8 cellular contexts compared by ENCODE assay signal in genomic region chr21:43106965-43107793, GRCh38. TPM values are rescaled to one million over a fixed set of nuclear protein-coding genes. Genes with fewer than 3 reads are reported as not detected.
DNase-seq lines count a peak whose midpoint lies in the region; ATAC-seq, FAIRE-seq and TF ChIP-seq lines count a peak whose summit lies in the region.
"Not testable (repeated sequence)": the region's sequence is repeated elsewhere in the genome, so short reads cannot be mapped to it uniquely, and the experiment has no call there.

Gene U2AF1 (minus strand): TSS chr21:43107570. CDS start chr21:43107494, 76 bp downstream.

- not testable (repeated sequence) for H3K9me3 ChIP-seq in Karpas-422 (ENCODE audit: low read length); keratinocyte (ENCODE audit: control insufficient read depth, low read depth, low read length); upper lobe of left lung

- POLR2A ChIA-PET in activated CD8-positive, alpha-beta memory T cell treated with anti-CD3 and anti-CD28 coated beads for 36 hours (lab: Charles Lee) = not testable (repeated sequence)

- not testable (repeated sequence) for TF ChIP-seq EP300 in upper lobe of left lung (IDR thresholded peaks at IDR 0.05)

- WGBS in upper lobe of left lung, 2 donors = no CpG with 5 or more reads among the region's 107 CpGs

- not testable (repeated sequence) for H3K27me3 ChIP-seq in Karpas-422 (ENCODE audit: low read length); keratinocyte (ENCODE audit: control insufficient read depth, extremely low read depth, insufficient read depth, low read length); upper lobe of left lung

- dilution Hi-C loops in keratinocyte (cut with MboI; ENCODE audit: extremely low pct_ligation_motif_present, low sequenced_read_pairs) = not testable (repeated sequence)

- not testable (repeated sequence) for H3K79me2 ChIP-seq in Karpas-422 (ENCODE audit: low read length); keratinocyte (ENCODE audit: control insufficient read depth, insufficient read depth, low read length)

- H3K9me2 ChIP-seq in Karpas-422 (replicated peaks; ENCODE audit: insufficient read depth, low read length) = not testable (repeated sequence)

- CTCF ChIA-PET in activated CD8-positive, alpha-beta memory T cell treated with anti-CD3 and anti-CD28 coated beads for 36 hours (lab: Charles Lee) = not testable (repeated sequence)

- not testable (repeated sequence) for H3K36me3 ChIP-seq in Karpas-422 (ENCODE audit: insufficient read depth, low read length); keratinocyte (ENCODE audit: control insufficient read depth in 2 of 2, extremely low read depth in 1 of 2, insufficient read depth in 2 of 2, low read length in 2 of 2); upper lobe of left lung

- ATAC-seq in GM18511 (IDR thresholded peaks at IDR 0.05; ENCODE audit: unreplicated experiment) = peak; percentile 58
- peak; percentile 81 for ATAC-seq in HG02642 (IDR thresholded peaks at IDR 0.05; ENCODE audit: poor library complexity, unreplicated experiment)
- peak; percentile 99 for ATAC-seq in upper lobe of left lung (ENCODE audit: low FRiP score in 2 of 2)

- DNase-seq in Karpas-422 = peak; percentile 44
- peak; percentile 41 for DNase-seq in ecto neural progenitor cell (ENCODE audit: low spot score)
- not testable (repeated sequence) for DNase-seq in keratinocyte (ENCODE audit: low read depth, low spot score)
- DNase-seq in retina = peak; percentile 54
- peak; percentile 67 to 96 for DNase-seq in upper lobe of left lung

- H3K4me3 ChIP-seq in Karpas-422 (ENCODE audit: low read length) (peak within 1 kb of the TSS; percentile 27; the same call in 1 of the 2 replicates), upper lobe of left lung (peak within 1 kb of the TSS in 2 of 4 donors; percentile 67 to 68)
- not testable (repeated sequence) for H3K4me3 ChIP-seq in keratinocyte (ENCODE audit: control insufficient read depth in 2 of 3, extremely low read depth in 1 of 3, insufficient read depth in 2 of 3, low read depth in 1 of 3, low read length in 3 of 3)

- not testable (repeated sequence) for H3K4me2 ChIP-seq in Karpas-422 (ENCODE audit: low read depth, low read length, poor library complexity, severe bottlenecking); keratinocyte (ENCODE audit: control insufficient read depth, extremely low read depth, insufficient read depth, low read depth, low read length)

- FAIRE-seq in keratinocyte (lab: Jason Lieb, UNC) = not testable (repeated sequence)

- TF ChIP-seq CTCF in keratinocyte (optimal IDR thresholded peaks at IDR 0.05 in 1 of 3, IDR thresholded peaks at IDR 0.05 in 1 of 3, conservative IDR thresholded peaks at IDR 0.05 in 1 of 3; ENCODE audit: extremely low read depth in 1 of 3, insufficient read depth in 2 of 3, low read length in 3 of 3); upper lobe of left lung (IDR thresholded peaks at IDR 0.05): not testable (repeated sequence)

- H3K9me1 ChIP-seq in keratinocyte (ENCODE audit: control insufficient read depth, extremely low read depth, insufficient read depth, low read length) = not testable (repeated sequence)

- peak within 1 kb of the TSS; percentile 60 for H3K9ac ChIP-seq in Karpas-422 (ENCODE audit: low read length)
- not testable (repeated sequence) for H3K9ac ChIP-seq in keratinocyte (ENCODE audit: control insufficient read depth, extremely low read depth, insufficient read depth, low read length)

- not testable (repeated sequence) for H4K20me1 ChIP-seq in Karpas-422 (ENCODE audit: insufficient read depth, low read depth, low read length); keratinocyte (ENCODE audit: control insufficient read depth, extremely low read depth, insufficient read depth, low read length)

- not testable (repeated sequence) for H3K4me1 ChIP-seq in Karpas-422 (ENCODE audit: low read length); keratinocyte (ENCODE audit: control insufficient read depth, extremely low read depth, insufficient read depth, low read length); upper lobe of left lung

- not testable (repeated sequence) for H3K27ac ChIP-seq in Karpas-422 (ENCODE audit: low read length); keratinocyte (ENCODE audit: control insufficient read depth, insufficient read depth, low read length)
- peak within 1 kb of the TSS in 3 of 4 donors; percentile 57 to 90 (median 89) for H3K27ac ChIP-seq in upper lobe of left lung

- H2AFZ ChIP-seq in Karpas-422 (ENCODE audit: low read length); keratinocyte (ENCODE audit: control insufficient read depth, low read length): not testable (repeated sequence)

- TF ChIP-seq POLR2A in upper lobe of left lung (IDR thresholded peaks at IDR 0.05) = not testable (repeated sequence)

RNA-seq across cellular contexts. Expression of gene U2AF1, which starts in this region (rescaled TPM):
- 33.0 and 53.7 TPM in 2 replicates for total RNA-seq in Karpas-422 (2014; rRNA removed; shearing (Covaris generic); ENCODE audit: low replicate concordance)
- 10 to 100 TPM; 11.3 to 17.2 TPM for total RNA-seq in activated CD8-positive, alpha-beta memory T cell treated with anti-CD3 and anti-CD28 coated beads for 36 hours
- 13.6 to 61.2 TPM (median 22.8 TPM) in 3 replicates for polyA plus RNA-seq in keratinocyte
- polyA plus RNA-seq in keratinocyte (2011; ENCODE audit: low read depth) = 5.8 TPM
- polyA plus RNA-seq in keratinocyte (2011; cell fraction: cytosol; rRNA removed) = 0.19 and 0.24 TPM in 2 replicates
- polyA plus RNA-seq in keratinocyte (2011; cell fraction: nucleus; rRNA removed) = 16.5 and 31.0 TPM in 2 replicates
- 4.7 and 18.6 TPM in 2 replicates for polyA plus RNA-seq in keratinocyte (2012; ENCODE audit: low replicate concordance)
- polyA minus RNA-seq in keratinocyte = 5.9 to 15.1 TPM (median 10.3 TPM) in 3 replicates
- polyA minus RNA-seq in keratinocyte (2011; cell fraction: cytosol; rRNA and poly(A)+ RNA removed) = not detected
- 0.54 and 1.2 TPM in 2 replicates for polyA minus RNA-seq in keratinocyte (2011; cell fraction: nucleus; rRNA and poly(A)+ RNA removed)
- total RNA-seq in upper lobe of left lung = 10 to 100 TPM in 5 of 6 donors, 1 to 10 TPM in 1; 8.9 to 78.6 (median 58.1) TPM
